16 cellular contexts compared by ENCODE assay signal in genomic region chr14:48943913-48944312, GRCh38.
DNase-seq lines count a peak whose midpoint lies in the region; ATAC-seq and TF ChIP-seq lines count a peak whose summit lies in the region.
"Had no signal": no experiment of that assay in that cellular context is flagged by ENCODE, and none has a peak within 500 bp of the region (broad histone marks: within the 10 kb centered on the region; RNA-seq: fewer than 3 reads in every experiment).

No MANE protein-coding gene starts in this region.

- BruUV-seq in A673 (replicated peaks; lab: Mats Ljungman, UMichigan) = no TSS peak

- H3K36me3 ChIP-seq in A673 (ENCODE audit: insufficient read depth, low read length, poor library complexity, severe bottlenecking) = no peaks in the 10 kb centered on the region
- H3K36me3 ChIP-seq in right atrium auricular region = no peaks in the 10 kb centered on the region

- no peak overlapping the region for H3K27ac ChIP-seq in A673 (ENCODE audit: low read depth, low read length, poor library complexity, severe bottlenecking)
- peak overlapping the region in 8 of 59 donors; percentile 8 to 64 (median 36) for H3K27ac ChIP-seq in dorsolateral prefrontal cortex
- H3K27ac ChIP-seq in right atrium auricular region = no peak overlapping the region
- H3K27ac ChIP-seq: 22Rv1, HL-60 had no signal

- no peak for ATAC-seq in HG03521 (IDR thresholded peaks at IDR 0.05; ENCODE audit: unreplicated experiment)
- no peak for ATAC-seq in left colon
- ATAC-seq: GM12878 had no signal

- H3K4me1 ChIP-seq in A673 (ENCODE audit: insufficient read depth, low read length, poor library complexity, severe bottlenecking) (no peaks in the 10 kb centered on the region), right atrium auricular region (no peaks in the 10 kb centered on the region)

- CTCF ChIA-PET in A673 (lab: Charles Lee) = no interaction called here

- TF ChIP-seq CTCF in A673 (conservative IDR thresholded peaks at IDR 0.05; ENCODE audit: low read depth, low read length) = no peak
- TF ChIP-seq CTCF in dorsolateral prefrontal cortex (IDR thresholded peaks at IDR 0.05 in 54 of 56, conservative IDR thresholded peaks at IDR 0.05 in 2 of 56; ENCODE audit: low read depth in 1 of 56, partially characterized antibody in 56 of 56) = no peak
- TF ChIP-seq CTCF in right atrium auricular region (IDR thresholded peaks at IDR 0.05) = no peak

- DNase-seq in A673 (ENCODE audit: low spot score) = peak; percentile 3
- peak; percentile 21 for DNase-seq in NCI-H446 treated with DMSO at 0.1 percent for 48 hours (lab: John Stamatoyannopoulos, UW)
- DNase-seq in dorsolateral prefrontal cortex = peak in 6 of 10 donors; percentile 16 to 61 (median 44)
- peak; percentile 41 for DNase-seq in occipital lobe (lab: John Stamatoyannopoulos, UW)
- no peak for DNase-seq in right atrium auricular region (ENCODE audit: low spot score)
- DNase-seq in left colon = no peak
- no peak for DNase-seq in ACHN
- DNase-seq: C1 segment of cervical spinal cord; CD4-positive, alpha-beta T cell; DMS79; HCEC 1CT; HFFc6 had no signal

- POLR2A ChIA-PET in A673 (lab: Charles Lee; ENCODE audit: low non-redundant PET) = no interaction called here

- in situ Hi-C loops in ACHN (cut with HindIII; ENCODE audit: low pct_ligation_motif_present, low pct_unique_long_range_greater_than_20kb, low sequenced_read_pairs) = no loop called here

- H3K9me3 ChIP-seq in A673 (ENCODE audit: low read depth, low read length, poor library complexity, severe bottlenecking) (no peaks in the 10 kb centered on the region), right atrium auricular region (no peaks in the 10 kb centered on the region)

- H3K27me3 ChIP-seq in A673 (replicated peaks; ENCODE audit: insufficient read depth, low read depth, low read length, poor library complexity) (peaks cover 3% of the 10 kb centered on the region), dorsolateral prefrontal cortex (no peaks in the 10 kb centered on the region), right atrium auricular region (no peaks in the 10 kb centered on the region)

- H3K4me3 ChIP-seq in A673 (ENCODE audit: low read depth, low read length, poor library complexity, severe bottlenecking) (no peak overlapping the region), dorsolateral prefrontal cortex (no peak overlapping the region), right atrium auricular region (no peak overlapping the region)
- H3K4me3 ChIP-seq: GM12878 had no signal

- intact Hi-C loops in A673 (cut with micrococcal nuclease; ENCODE audit: unreplicated experiment) (no loop called here), dorsolateral prefrontal cortex (cut with DNase I) (no loop called here), left colon (cut with DNase I, micrococcal nuclease) (no loop called here)

Comparison
In these comparisons a context has a peak if more than half of its experiments do, and no peak if none do; other contexts are left out.
1. DNase-seq: peak in A673 (single experiment), NCI-H446 treated with DMSO at 0.1 percent for 48 hours (single experiment), dorsolateral prefrontal cortex (6 of 10) and occipital lobe (single experiment); none in right atrium auricular region (single experiment), left colon (0 of 2) and ACHN (single experiment).